ENCODE assay signal across 10 cellular contexts in the genomic region with DNA sequence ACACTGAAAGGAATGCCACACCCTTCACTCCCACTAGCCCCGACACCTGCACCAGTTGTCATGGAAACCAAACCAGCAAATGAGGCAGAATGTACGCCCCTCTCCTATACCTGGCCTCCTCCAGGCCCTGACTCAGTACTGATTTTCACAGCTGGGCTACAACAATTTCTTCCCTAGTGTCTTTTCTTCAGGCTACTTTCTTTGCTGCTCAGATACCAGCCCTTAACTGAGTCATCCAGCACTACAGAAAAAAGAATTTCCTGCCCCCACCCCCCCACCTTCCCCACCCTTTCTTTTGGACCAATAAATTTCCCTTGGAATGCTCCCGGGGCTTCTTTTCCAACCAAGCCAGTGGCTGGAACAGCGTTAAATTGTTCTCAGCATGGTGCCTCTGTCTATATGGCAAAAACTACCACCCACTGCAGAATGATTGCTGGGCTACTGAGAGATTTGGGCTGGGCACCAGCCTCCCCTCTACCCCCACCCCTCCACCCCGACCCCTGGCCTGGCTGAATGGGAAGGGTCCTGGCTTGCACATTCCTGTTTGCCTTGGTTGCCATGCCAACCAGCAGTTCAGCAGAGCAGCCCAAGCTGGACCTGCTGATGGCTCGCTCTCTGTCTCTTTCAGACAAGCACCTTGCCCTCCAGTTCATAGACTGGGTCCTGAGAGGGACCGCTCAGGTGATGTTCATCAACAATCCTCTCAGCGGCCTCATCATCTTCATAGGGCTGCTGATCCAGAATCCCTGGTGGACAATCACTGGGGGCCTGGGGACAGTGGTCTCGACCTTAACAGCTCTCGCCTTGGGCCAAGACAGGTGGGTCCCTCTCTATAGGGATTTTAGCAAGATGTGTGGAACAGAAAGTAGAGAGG. TPM values are rescaled to one million over a fixed set of nuclear protein-coding genes. Genes with fewer than 3 reads are reported as not detected.
DNase-seq lines count a peak whose midpoint lies in the region; ATAC-seq, FAIRE-seq and TF ChIP-seq lines count a peak whose summit lies in the region.
"Had no signal": no experiment of that assay in that cellular context is flagged by ENCODE, and none has a peak within 500 bp of the region (broad histone marks: within the 10 kb centered on the region; RNA-seq: fewer than 3 reads in every experiment).

No MANE protein-coding gene starts in this region.

- H3K27ac ChIP-seq in IMR-90 (ENCODE audit: insufficient read depth, low read length) (no peak overlapping the region), mesenchymal stem cell (ENCODE audit: low read length, poor library complexity, severe bottlenecking) (peak overlapping the region; percentile 78), tibial nerve (peak overlapping the region in 2 of 4 donors; percentile 43 to 48)

- ATAC-seq in IMR-90 (ENCODE audit: low read depth) (peak; percentile 74), GM19397 (IDR thresholded peaks at IDR 0.05; ENCODE audit: unreplicated experiment) (no peak), HG03432 (IDR thresholded peaks at IDR 0.05; ENCODE audit: unreplicated experiment) (no peak)

- H2BK120ac ChIP-seq in IMR-90 (ENCODE audit: low read depth, low read length) (no peak overlapping the region), mesenchymal stem cell (ENCODE audit: low read depth, low read length) (no peak overlapping the region)

- H2BK20ac ChIP-seq in IMR-90 (ENCODE audit: low read depth, low read length), result no peak overlapping the region

- H2AK5ac ChIP-seq in IMR-90 (ENCODE audit: low read depth, low read length) (no peak overlapping the region), mesenchymal stem cell (ENCODE audit: low read length, severe bottlenecking) (peak overlapping the region; percentile 96)

- H3K79me1 ChIP-seq in IMR-90 (ENCODE audit: low read depth in 1 of 2, low read length in 2 of 2) (no peaks in the 10 kb centered on the region), mesenchymal stem cell (replicated peaks; ENCODE audit: low read length, poor library complexity, severe bottlenecking) (no peaks in the 10 kb centered on the region)

- DNase-seq in AG08396 (ENCODE audit: low spot score) (peak; percentile 25), IMR-90 (peak; percentile 43), bronchial epithelial cell (ENCODE audit: low read depth) (peak; percentile 76), mesenchymal stem cell (peak; percentile 22), NAMALWA (ENCODE audit: low spot score) (no peak), tibial nerve (ENCODE audit: low spot score in 2 of 2) (no peak)
- DNase-seq: NCI-H524 had no signal

- H3K27me3 ChIP-seq in IMR-90 (ENCODE audit: control insufficient read depth, insufficient read depth, low read length) (peaks cover 38% of the 10 kb centered on the region), bronchial epithelial cell (ENCODE audit: control insufficient read depth, insufficient read depth, low read length) (no peaks in the 10 kb centered on the region), mesenchymal stem cell (ENCODE audit: control insufficient read depth in 1 of 2, insufficient read depth in 1 of 2, low read length in 2 of 2) (peaks cover 4 to 5% of the 10 kb centered on the region in 2 experiments), tibial nerve (no peaks in the 10 kb centered on the region)

- intact Hi-C loops in IMR-90 (cut with micrococcal nuclease), result no loop called here

- no peak overlapping the region for H4K5ac ChIP-seq in IMR-90 (ENCODE audit: low read depth, low read length)

- TF ChIP-seq EP300 in tibial nerve (IDR thresholded peaks at IDR 0.05), result no peak

- no peak overlapping the region for H3K56ac ChIP-seq in IMR-90 (ENCODE audit: extremely low read depth, insufficient read depth, low read length)

- H2BK15ac ChIP-seq in IMR-90 (ENCODE audit: low read depth, low read length), result no peak overlapping the region
- no peak overlapping the region for H2BK15ac ChIP-seq in mesenchymal stem cell (ENCODE audit: low read depth, poor library complexity, severe bottlenecking)

- H3K9me1 ChIP-seq in IMR-90 (ENCODE audit: insufficient read depth, low read length), result no peaks in the 10 kb centered on the region

- H3K4me1 ChIP-seq in IMR-90 (ENCODE audit: control insufficient read depth, insufficient read depth, low read length) (no peaks in the 10 kb centered on the region; the same call in 1 of the 2 replicates), mesenchymal stem cell (ENCODE audit: control insufficient read depth, insufficient read depth, low read depth, low read length) (peaks cover 29% of the 10 kb centered on the region), tibial nerve (peaks cover 0 to 15% (median 0%) of the 10 kb centered on the region in 4 donors)

- TF ChIP-seq RAD21 in IMR-90 (IDR thresholded peaks at IDR 0.05; ENCODE audit: low read length), result no peak

- H2AK9ac ChIP-seq in IMR-90 (replicated peaks; ENCODE audit: low read depth, low read length, poor library complexity), result no peak overlapping the region

- no peak overlapping the region for H3K9ac ChIP-seq in IMR-90 (ENCODE audit: low read depth, low read length)
- peak overlapping the region; percentile 10 for H3K9ac ChIP-seq in mesenchymal stem cell (ENCODE audit: low read length)

- H2BK12ac ChIP-seq in mesenchymal stem cell (ENCODE audit: low read length in 2 of 2), result no peak overlapping the region

- no peak overlapping the region; the same call in 1 of the 2 replicates for H3K14ac ChIP-seq in IMR-90 (replicated peaks; ENCODE audit: low read depth, low read length)
- H3K14ac ChIP-seq in mesenchymal stem cell (ENCODE audit: low read length in 2 of 2), result peak overlapping the region in 1 of 2 experiments; percentile 30

- no peak overlapping the region for H2BK5ac ChIP-seq in IMR-90 (ENCODE audit: low read depth, low read length, poor library complexity, severe bottlenecking)
- H2BK5ac ChIP-seq in mesenchymal stem cell (ENCODE audit: low read depth, low read length, poor library complexity, severe bottlenecking), result no peak overlapping the region

- in situ Hi-C loops in IMR-90 (cut with MboI; ENCODE audit: low sequenced_read_pairs), result no loop called here

- CTCF ChIA-PET in IMR-90 (lab: Yijun Ruan, JAX), result no interaction called here

- no peak overlapping the region for H4K91ac ChIP-seq in IMR-90 (ENCODE audit: insufficient read depth, low read depth, low read length)
- H4K91ac ChIP-seq in mesenchymal stem cell (ENCODE audit: low read length), result no peak overlapping the region

- no peak overlapping the region for H3K18ac ChIP-seq in IMR-90 (ENCODE audit: low read depth, low read length)
- no peak overlapping the region for H3K18ac ChIP-seq in mesenchymal stem cell (ENCODE audit: low read depth in 1 of 2, low read length in 2 of 2)

- no peak overlapping the region for H3K4me2 ChIP-seq in IMR-90 (ENCODE audit: low read depth, low read length)
- no peak overlapping the region for H3K4me2 ChIP-seq in mesenchymal stem cell (ENCODE audit: low read length, poor library complexity, severe bottlenecking)

- FAIRE-seq in bronchial epithelial cell (lab: Jason Lieb, UNC), result peak; percentile 18

- H4K8ac ChIP-seq in IMR-90 (ENCODE audit: low read depth in 2 of 2, low read length in 2 of 2), result no peak overlapping the region
- H4K8ac ChIP-seq in mesenchymal stem cell (ENCODE audit: low read length), result no peak overlapping the region

- POLR2A ChIA-PET in IMR-90 (lab: Charles Lee; ENCODE audit: unreplicated experiment), result no interaction called here

- H4K20me1 ChIP-seq in IMR-90 (ENCODE audit: insufficient read depth, low read length), result no peaks in the 10 kb centered on the region

- H3K23ac ChIP-seq in IMR-90 (ENCODE audit: low read depth, low read length), result no peak overlapping the region
- H3K23ac ChIP-seq in mesenchymal stem cell (ENCODE audit: low read length in 2 of 2), result no peak overlapping the region

- no peak overlapping the region for H3K4ac ChIP-seq in IMR-90 (ENCODE audit: low read depth, low read length)
- no peak overlapping the region for H3K4ac ChIP-seq in mesenchymal stem cell (ENCODE audit: low read depth in 1 of 2, low read length in 2 of 2)

- TF ChIP-seq CTCF in IMR-90 (conservative IDR thresholded peaks at IDR 0.05; ENCODE audit: low read depth, low read length) (no peak), bronchial epithelial cell (IDR thresholded peaks at IDR 0.05; ENCODE audit: insufficient read depth, low read length, severe bottlenecking) (no peak), tibial nerve (IDR thresholded peaks at IDR 0.05) (no peak)

- H3K9me3 ChIP-seq in IMR-90 (ENCODE audit: control insufficient read depth, insufficient read depth, low read length) (no peaks in the 10 kb centered on the region), mesenchymal stem cell (ENCODE audit: control insufficient read depth, low read length) (no peaks in the 10 kb centered on the region), tibial nerve (no peaks in the 10 kb centered on the region)

- dilution Hi-C loops in IMR-90 (cut with HindIII; ENCODE audit: low sequenced_read_pairs, unreplicated experiment), result no loop called here

- WGBS in IMR-90 (ENCODE audit: extremely low coverage in 2 of 2, insufficient read length in 1 of 2), 2 experiments, result 40% methylated on average over 4 of the region's 10 CpGs; no CpG with 5 or more reads in 1 of the 2 experiments
- 51% methylated on average over 9 of the region's 10 CpGs for WGBS in mesenchymal stem cell
- 53 to 61% methylated on average over 10 of the region's 10 CpGs for WGBS in tibial nerve, 2 donors

- H2AFZ ChIP-seq in IMR-90 (replicated peaks; ENCODE audit: low read length, poor library complexity), result peak overlapping the region; percentile 77
- no peak overlapping the region for H2AFZ ChIP-seq in mesenchymal stem cell (ENCODE audit: low read depth, low read length)

- TF ChIP-seq POLR2A in IMR-90 (IDR thresholded peaks at IDR 0.05; ENCODE audit: low read depth, low read length), result no peak
- no peak for TF ChIP-seq POLR2A in tibial nerve (IDR thresholded peaks at IDR 0.05)

- BruUV-seq in IMR-90 (replicated peaks; lab: Mats Ljungman, UMichigan), result no TSS peak

- no peak overlapping the region for H3K4me3 ChIP-seq in IMR-90 (ENCODE audit: insufficient read depth, low read depth, low read length)
- H3K4me3 ChIP-seq in bronchial epithelial cell (ENCODE audit: low read depth, low read length), result no peak overlapping the region
- H3K4me3 ChIP-seq in mesenchymal stem cell (ENCODE audit: insufficient read depth in 1 of 2, low read depth in 1 of 2, low read length in 2 of 2), result peak overlapping the region in 1 of 2 experiments; percentile 18
- H3K4me3 ChIP-seq in tibial nerve, result no peak overlapping the region

- H3K36me3 ChIP-seq in IMR-90 (ENCODE audit: control insufficient read depth, insufficient read depth, low read length) (no peaks in the 10 kb centered on the region), bronchial epithelial cell (ENCODE audit: control insufficient read depth, insufficient read depth, low read length) (no peaks in the 10 kb centered on the region), mesenchymal stem cell (ENCODE audit: control insufficient read depth in 1 of 2, insufficient read depth in 2 of 2, low read depth in 1 of 2, low read length in 2 of 2) (no peaks in the 10 kb centered on the region), tibial nerve (no peaks in the 10 kb centered on the region)

RNA-seq across cellular contexts. Expression of gene SLC14A2, which starts 11.3 kb away (rescaled TPM):
- not detected in 2 replicates for total RNA-seq in IMR-90 (2012; rRNA removed)
- 0.03 TPM in 1 of 2 replicates, not detected in the other for polyA plus RNA-seq in IMR-90 (2012; rRNA removed)
- not detected in 2 replicates for polyA plus RNA-seq in IMR-90 (2012; cell fraction: cytosol; rRNA removed)
- polyA plus RNA-seq in IMR-90 (2012; cell fraction: nucleus; rRNA removed; ENCODE audit: low replicate concordance), result not detected in 2 replicates
- total RNA-seq in bronchial epithelial cell, result not detected in 2 replicates
- polyA plus RNA-seq in mesenchymal stem cell (2013, experiment 1 of 2), result not detected
- not detected for polyA plus RNA-seq in mesenchymal stem cell (2013, experiment 2 of 2)
- 1 to 10 TPM in 1 of 4 donors, under 1 TPM in 2, not detected in 1; 0.42 to 1.1 (median 0.60) TPM for total RNA-seq in tibial nerve
- total RNA-seq: lung microvascular endothelial cell had no signal

Comparison
In these comparisons a context has a peak if more than half of its experiments do, and no peak if none do; other contexts are left out.
1. DNase-seq: peak in AG08396 (single experiment), IMR-90 (single experiment), bronchial epithelial cell (single experiment) and mesenchymal stem cell (single experiment); none in NAMALWA (single experiment) and tibial nerve (0 of 2).